ENCODE assay signal across 20 cellular contexts in genomic region chr3:194505791-194506415, GRCh38.
"Had no signal": no experiment of that assay in that cellular context is flagged by ENCODE, and none has a peak within 500 bp of the region (broad histone marks: within the 10 kb centered on the region; RNA-seq: fewer than 3 reads in every experiment).

No MANE protein-coding gene starts in this region.

- H3K36me3 ChIP-seq: tibial artery had no signal

- H3K4me3 Mint-ChIP-seq: activated naive CD4-positive, alpha-beta T cell treated with anti-CD3 and anti-CD28 coated beads, Interleukin-2, amount 10 ng/mL, durations not matched to agents 7 days and 5 days; activated naive CD8-positive, alpha-beta T cell treated with anti-CD3 and anti-CD28 coated beads, Interleukin-2, amount 50 U/mL, for 24 hours; central memory CD8-positive, alpha-beta T cell; natural killer cell treated with Interleukin-12 subunit alpha and Interleukin-12 subunit beta and Interleukin-15 and Interleukin-18, amount 100 ng/mL, for 72 hours; stimulated activated effector memory CD8-positive, alpha-beta T cell treated with anti-CD3 and anti-CD28 coated beads, Interleukin-12 subunit alpha, Interleukin-12 subunit beta, amount 100 ng/mL, for 72 hours had no signal

- H3K27me3 ChIP-seq: tibial artery had no signal

- H3K27ac Mint-ChIP-seq: activated naive CD4-positive, alpha-beta T cell treated with anti-CD3 and anti-CD28 coated beads, Interleukin-2, amount 10 ng/mL, durations not matched to agents 7 days and 5 days; activated naive CD8-positive, alpha-beta T cell treated with anti-CD3 and anti-CD28 coated beads, Interleukin-2, amount 50 U/mL, for 24 hours; natural killer cell treated with Interleukin-12 subunit alpha and Interleukin-12 subunit beta and Interleukin-15 and Interleukin-18, amount 100 ng/mL, for 72 hours; stimulated activated effector memory CD8-positive, alpha-beta T cell treated with anti-CD3 and anti-CD28 coated beads, Interleukin-12 subunit alpha, Interleukin-12 subunit beta, amount 100 ng/mL, for 72 hours had no signal

- ATAC-seq: activated naive CD8-positive, alpha-beta T cell treated with anti-CD3 and anti-CD28 coated beads, Interleukin-2, amount 50 U/mL, for 24 hours; natural killer cell treated with Interleukin-12 subunit alpha and Interleukin-12 subunit beta and Interleukin-15 and Interleukin-18, amount 100 ng/mL, for 72 hours; stimulated activated effector memory CD8-positive, alpha-beta T cell treated with anti-CD3 and anti-CD28 coated beads, Interleukin-12 subunit alpha, Interleukin-12 subunit beta, amount 100 ng/mL, for 72 hours had no signal

- DNase-seq: activated CD4-positive, alpha-beta T cell treated with anti-CD3 and anti-CD28 coated beads, Interleukin-2, amount 50 U/mL, for 1 hour; activated CD4-positive, CD25-positive, alpha-beta regulatory T cell treated with anti-CD3 and anti-CD28 coated beads, Interleukin-2, amount 50 U/mL, for 72 hours; activated CD8-positive, alpha-beta memory T cell treated with anti-CD3 and anti-CD28 coated beads, Interleukin-2, amount 50 U/mL, for 4 hours; activated effector memory CD4-positive, alpha-beta T cell treated with Interleukin-2 at 50 U/mL for 16 hours; activated naive CD4-positive, alpha-beta T cell treated with anti-CD3 and anti-CD28 coated beads, Interleukin-2, amount 10 ng/mL, durations not matched to agents 7 days and 5 days; activated naive CD8-positive, alpha-beta T cell treated with anti-CD3 and anti-CD28 coated beads, Interleukin-2, amount 50 U/mL, for 24 hours; activated T-cell treated with anti-CD3 and anti-CD28 coated beads, Interleukin-2, amount 50 U/mL, for 48 hours; anterior cingulate cortex; mesendoderm; posterior cingulate gyrus; retina; stimulated activated CD4-positive, alpha-beta T cell treated with anti-CD3 and anti-CD28 coated beads, Interleukin-4, amount 100 ng/mL, for 1 hour; T-helper 2 cell; tibial artery had no signal

- H3K27ac ChIP-seq: skin epidermis, tibial artery, VCaP had no signal

- H3K36me3 Mint-ChIP-seq: activated naive CD4-positive, alpha-beta T cell treated with anti-CD3 and anti-CD28 coated beads, Interleukin-2, amount 10 ng/mL, durations not matched to agents 7 days and 5 days; natural killer cell treated with Interleukin-12 subunit alpha and Interleukin-12 subunit beta and Interleukin-15 and Interleukin-18, amount 100 ng/mL, for 72 hours; stimulated activated effector memory CD8-positive, alpha-beta T cell treated with anti-CD3 and anti-CD28 coated beads, Interleukin-12 subunit alpha, Interleukin-12 subunit beta, amount 100 ng/mL, for 72 hours had no signal

- H3K4me3 ChIP-seq: coronary artery, skin epidermis, tibial artery had no signal

- H3K9me3 Mint-ChIP-seq: activated naive CD4-positive, alpha-beta T cell treated with anti-CD3 and anti-CD28 coated beads, Interleukin-2, amount 10 ng/mL, durations not matched to agents 7 days and 5 days; activated naive CD8-positive, alpha-beta T cell treated with anti-CD3 and anti-CD28 coated beads, Interleukin-2, amount 50 U/mL, for 24 hours; central memory CD8-positive, alpha-beta T cell; natural killer cell treated with Interleukin-12 subunit alpha and Interleukin-12 subunit beta and Interleukin-15 and Interleukin-18, amount 100 ng/mL, for 72 hours; stimulated activated effector memory CD8-positive, alpha-beta T cell treated with anti-CD3 and anti-CD28 coated beads, Interleukin-12 subunit alpha, Interleukin-12 subunit beta, amount 100 ng/mL, for 72 hours had no signal

- H3K4me1 Mint-ChIP-seq: activated naive CD4-positive, alpha-beta T cell treated with anti-CD3 and anti-CD28 coated beads, Interleukin-2, amount 10 ng/mL, durations not matched to agents 7 days and 5 days; activated naive CD8-positive, alpha-beta T cell treated with anti-CD3 and anti-CD28 coated beads, Interleukin-2, amount 50 U/mL, for 24 hours; central memory CD8-positive, alpha-beta T cell; stimulated activated effector memory CD8-positive, alpha-beta T cell treated with anti-CD3 and anti-CD28 coated beads, Interleukin-12 subunit alpha, Interleukin-12 subunit beta, amount 100 ng/mL, for 72 hours had no signal

- H3K27me3 Mint-ChIP-seq: activated naive CD4-positive, alpha-beta T cell treated with anti-CD3 and anti-CD28 coated beads, Interleukin-2, amount 10 ng/mL, durations not matched to agents 7 days and 5 days; activated naive CD8-positive, alpha-beta T cell treated with anti-CD3 and anti-CD28 coated beads, Interleukin-2, amount 50 U/mL, for 24 hours; central memory CD8-positive, alpha-beta T cell; natural killer cell treated with Interleukin-12 subunit alpha and Interleukin-12 subunit beta and Interleukin-15 and Interleukin-18, amount 100 ng/mL, for 72 hours had no signal
